8 cellular contexts compared by ENCODE assay signal in genomic region chr3:52310861-52311566, GRCh38. TPM values are rescaled to one million over a fixed set of nuclear protein-coding genes. Genes with fewer than 3 reads are reported as not detected.
DNase-seq lines count a peak whose midpoint lies in the region; ATAC-seq and TF ChIP-seq lines count a peak whose summit lies in the region.

No MANE protein-coding gene starts in this region.

- TF ChIP-seq POLR2A in uterus (IDR thresholded peaks at IDR 0.05), result no peak

- DNase-seq in activated T-cell treated with anti-CD3 and anti-CD28 coated beads for 48 hours (ENCODE audit: low read depth) (peak; percentile 28), cerebellum (ENCODE audit: low spot score) (no peak), AG20443 (ENCODE audit: low spot score) (no peak), uterus (no peak)
- DNase-seq in stimulated activated CD4-positive, alpha-beta T cell treated with anti-CD3 and anti-CD28 coated beads, Interleukin-1b, Interleukin-23, amount 100 ng/mL, for 24 hours (ENCODE audit: low read depth in 4 of 4, low spot score in 1 of 4), result peak in 3 of 4 experiments; percentile 3 to 19 (median 6)

- ATAC-seq in GM18511 (IDR thresholded peaks at IDR 0.05; ENCODE audit: unreplicated experiment), result peak; percentile 58
- ATAC-seq in HG02840 (IDR thresholded peaks at IDR 0.05; ENCODE audit: low FRiP score, unreplicated experiment), result peak; percentile 43
- no peak for ATAC-seq in GM19455 (IDR thresholded peaks at IDR 0.05; ENCODE audit: unreplicated experiment)

- no peaks in the 10 kb centered on the region for H3K36me3 ChIP-seq in uterus

- H3K27me3 ChIP-seq in uterus, result no peaks in the 10 kb centered on the region

- no peaks in the 10 kb centered on the region for H3K4me1 ChIP-seq in uterus

- no peak for TF ChIP-seq CTCF in uterus (IDR thresholded peaks at IDR 0.05)

- no peaks in the 10 kb centered on the region for H3K9me3 ChIP-seq in uterus

- no peak overlapping the region for H3K27ac ChIP-seq in uterus

- intact Hi-C loops in uterus (cut with DNase I; ENCODE audit: low total_unique reads), result no loop called here

- no peak overlapping the region for H3K4me3 ChIP-seq in uterus

RNA-seq across cellular contexts. Expression of gene DNAH1, which starts 5.1 kb away (rescaled TPM):
- total RNA-seq in cerebellum (5.0 TPM), uterus (10 to 100 TPM in 2 of 4 donors, 1 to 10 TPM in 2; 5.1 to 46.2 (median 11.0) TPM)

RNA-seq across cellular contexts. Expression of gene GLYCTK, which starts 23.4 kb away (rescaled TPM):
- total RNA-seq in cerebellum, result 4.0 TPM
- 10 to 100 TPM in 3 of 4 donors, 1 to 10 TPM in 1; 3.8 to 15.1 (median 10.8) TPM for total RNA-seq in uterus

RNA-seq across cellular contexts. Expression of gene WDR82, which starts 32.6 kb away (rescaled TPM):
- 117 TPM for total RNA-seq in cerebellum
- total RNA-seq in uterus, result 100 to 1,000 TPM in 1 of 4 donors, 10 to 100 TPM in 3; 24.6 to 128 (median 70.3) TPM

Comparison
In these comparisons a context has a peak if more than half of its experiments do, and no peak if none do; other contexts are left out.
1. DNase-seq: peak in activated T-cell treated with anti-CD3 and anti-CD28 coated beads for 48 hours (single experiment) and stimulated activated CD4-positive, alpha-beta T cell treated with anti-CD3 and anti-CD28 coated beads, Interleukin-1b, Interleukin-23, amount 100 ng/mL, for 24 hours (3 of 4); none in cerebellum (single experiment), AG20443 (single experiment) and uterus (0 of 2).